3 cellular contexts compared by ENCODE assay signal in genomic region chr11:92008249-92008648, GRCh38.
TF ChIP-seq lines count a peak whose summit lies in the region.

No MANE protein-coding gene starts in this region.

TF ChIP-seq in HepG2, 621 proteins besides CTCF, POLR2A, EP300 and RAD21:
- no peak for TF ChIP-seq HES4 (CRISPR knock-in tag; IDR thresholded peaks at IDR 0.05; ENCODE audit: borderline replicate concordance)
- peak; percentile 67; the same call in 1 of the 2 replicates for TF ChIP-seq RAD51 (IDR thresholded peaks at IDR 0.05; ENCODE audit: borderline replicate concordance)

TF ChIP-seq in GM12878, 131 proteins besides CTCF, POLR2A, EP300 and RAD21:
- TF ChIP-seq SP1 (IDR thresholded peaks at IDR 0.05; ENCODE audit: low read depth, low read length) (no peak), BCL3 (IDR thresholded peaks at IDR 0.05; ENCODE audit: borderline replicate concordance, insufficient read depth, low read depth, low read length, poor library complexity, severe bottlenecking) (no peak), SRF (IDR thresholded peaks at IDR 0.05; ENCODE audit: low read depth in 2 of 2, low read length in 2 of 2) (no peak), RUNX3 (IDR thresholded peaks at IDR 0.05; ENCODE audit: low read length) (no peak), CHD4 (IDR thresholded peaks at IDR 0.05) (no peak), KAT2A (conservative IDR thresholded peaks at IDR 0.05; ENCODE audit: control insufficient read depth, low read depth, low read length) (no peak), RAD51 (IDR thresholded peaks at IDR 0.05) (peak; percentile 20; the same call in 1 of the 2 replicates), NR2C2 (IDR thresholded peaks at IDR 0.05; ENCODE audit: borderline replicate concordance, control insufficient read depth, insufficient read length, low read depth) (no peak)

TF ChIP-seq in K562, 482 proteins besides CTCF, POLR2A, EP300 and RAD21:
- TF ChIP-seq RB1 (IDR thresholded peaks at IDR 0.05; ENCODE audit: low read depth) (no peak), ZNF217 (CRISPR knock-in tag; IDR thresholded peaks at IDR 0.05) (no peak), TFE3 (CRISPR knock-in tag; IDR thresholded peaks at IDR 0.05) (peak; percentile 89), TBL1XR1 (IDR thresholded peaks at IDR 0.05; ENCODE audit: low read length in 2 of 2) (no peak), COPS2 (conservative IDR thresholded peaks at IDR 0.05) (no peak), RAD51 (IDR thresholded peaks at IDR 0.05; ENCODE audit: borderline replicate concordance, low read depth) (0 out of 2 replicates have a peak, but pooled peaks have one; percentile 28), BMI1 (IDR thresholded peaks at IDR 0.05; ENCODE audit: low read length) (no peak), NFRKB (IDR thresholded peaks at IDR 0.05; ENCODE audit: low read depth) (no peak), ZNF3 (CRISPR knock-in tag; IDR thresholded peaks at IDR 0.05) (no peak), ZNF512 (tag; IDR thresholded peaks at IDR 0.05) (no peak)
